1 cellular context compared by ENCODE assay signal in genomic region chr1:3560199-3560955, GRCh38.
A peak's percentile ranks its signal among the peaks of the same experiment; 100 is the strongest.
TF ChIP-seq lines count a peak whose summit lies in the region.

No MANE protein-coding gene starts in this region.

TF ChIP-seq in HEK293, 187 proteins besides CTCF, POLR2A, EP300 and RAD21 (continued from another document):
- TF ChIP-seq PRDM4 (tag by site-specific recombination; IDR thresholded peaks at IDR 0.05) (peak; percentile 88), ZBTB44 (tag by site-specific recombination; IDR thresholded peaks at IDR 0.05) (no peak), ZNF843 (tag by site-specific recombination; IDR thresholded peaks at IDR 0.05) (no peak)
